ENCODE assay signal across 8 cellular contexts in genomic region chr6:25278914-25279747, GRCh38. TPM values are rescaled to one million over a fixed set of nuclear protein-coding genes. Genes with fewer than 3 reads are reported as not detected.
DNase-seq lines count a peak whose midpoint lies in the region; ATAC-seq, FAIRE-seq and TF ChIP-seq lines count a peak whose summit lies in the region.

CARMIL1 (plus strand) TSS chr6:25279374; CDS start chr6:25279796, 422 bp downstream.

- CTCF ChIA-PET in GM12878 (lab: Yijun Ruan, JAX), result interaction anchor here (0.6 to 13.8 kb wide), 51 partner anchors 9 to 439 kb away, joined by 3 to 362 read pairs (median 4); no protein-coding TSS in a partner anchor

- DNase-seq in NCI-H1694 (lab: John Stamatoyannopoulos, UW) (peak; percentile 43), T1000 (lab: John Stamatoyannopoulos, UW) (peak; percentile 65), GM12878 (ENCODE audit: low read depth, low spot score) (no peak), iPS DF 19.7 (ENCODE audit: low read depth, low spot score) (peak; percentile 47), sciatic nerve (ENCODE audit: low spot score) (peak; percentile 87)
- no peak for DNase-seq in NK-92 treated with Interleukin-12 subunit alpha and Interleukin-12 subunit beta, amount 100 ng/mL, for 24 hours (lab: John Stamatoyannopoulos, UW)

- H3K36me3 ChIP-seq in GM12878 (ENCODE audit: control insufficient read depth in 2 of 2, insufficient read depth in 2 of 2, low read length in 1 of 2), result no peaks in the 10 kb centered on the region

- POLR2A ChIA-PET in GM12878 (lab: Charles Lee), result interaction anchor here (0.6 to 2.0 kb wide), 10 partner anchors 11 to 288 kb away, joined by 4 to 12 read pairs (median 4); no protein-coding TSS in a partner anchor

- TF ChIP-seq POLR2A in GM12878 (IDR thresholded peaks at IDR 0.05; ENCODE audit: low read depth, low read length), result no peak

- BruUV-seq in GM12878 (replicated peaks; lab: Mats Ljungman, UMichigan), result no TSS peak

- H3K27me3 ChIP-seq in GM12878 (replicated peaks in 1 of 2; ENCODE audit: control insufficient read depth in 2 of 2, insufficient read depth in 2 of 2, low read length in 1 of 2), result no peaks in the 10 kb centered on the region

- 0 out of 2 replicates have a peak, but pooled peaks cover 5% of the 10 kb centered on the region for H3K4me1 ChIP-seq in GM12878 (ENCODE audit: control insufficient read depth, insufficient read depth, low read length)

- peak within 1 kb of the TSS; percentile 92 for H3K4me3 ChIP-seq in GM12878

- RAD21 ChIA-PET in GM12878 (lab: Charles Lee; ENCODE audit: unreplicated experiment), result interaction anchor here (0.6 to 6.9 kb wide), 43 partner anchors 8 to 1845 kb away, joined by 3 to 219 read pairs (median 5); no protein-coding TSS in a partner anchor

- peak within 1 kb of the TSS; percentile 74 for H3K9ac ChIP-seq in GM12878 (ENCODE audit: control insufficient read depth, insufficient read depth, low read length)

- H3K79me2 ChIP-seq in GM12878 (ENCODE audit: control insufficient read depth, insufficient read depth, low read length), result peaks cover 8% of the 10 kb centered on the region

- TF ChIP-seq EP300 in GM12878 (IDR thresholded peaks at IDR 0.05; ENCODE audit: borderline replicate concordance in 1 of 2, control insufficient read depth in 1 of 2, low read depth in 2 of 2, low read length in 2 of 2), result no peak

- peak within 1 kb of the TSS; percentile 93 for H2AFZ ChIP-seq in GM12878 (ENCODE audit: control insufficient read depth, low read depth, low read length)

- H3K9me3 ChIP-seq in GM12878 (replicated peaks; ENCODE audit: control insufficient read depth, insufficient read depth, low read length), result no peaks in the 10 kb centered on the region

- no peak for FAIRE-seq in GM12878 (lab: Jason Lieb, UNC)

- ATAC-seq in GM18502 (IDR thresholded peaks at IDR 0.05; ENCODE audit: poor library complexity, unreplicated experiment), result peak; percentile 81
- ATAC-seq in HG02870 (IDR thresholded peaks at IDR 0.05; ENCODE audit: unreplicated experiment), result peak; percentile 69
- ATAC-seq in GM12878, result peak; percentile 88
- peak; percentile 93 for ATAC-seq in sciatic nerve

- under 1% methylated on average over 29 of the region's 81 CpGs for WGBS in GM12878 (ENCODE audit: insufficient coverage, insufficient replicate concordance, low lambda C conversion rate, missing lambda C conversion rate)

- TF ChIP-seq CTCF in GM12878 (IDR thresholded peaks at IDR 0.05 in 2 of 3, conservative IDR thresholded peaks at IDR 0.05 in 1 of 3; ENCODE audit: control insufficient read depth in 2 of 3, extremely low read depth in 1 of 3, insufficient read depth in 1 of 3, low read depth in 3 of 3, low read length in 3 of 3), result peak; percentile 64 to 81 (median 75)

- in situ Hi-C loops in GM12878 (cut with MboI), result no loop called here

- peak; percentile 79 for TF ChIP-seq RAD21 in GM12878 (IDR thresholded peaks at IDR 0.05; ENCODE audit: insufficient read depth, low read depth, low read length)

- peak within 1 kb of the TSS; percentile 50 for H3K27ac ChIP-seq in GM12878 (ENCODE audit: control insufficient read depth, insufficient read depth)

- H4K20me1 ChIP-seq in GM12878 (ENCODE audit: control insufficient read depth, insufficient read depth), result no peaks in the 10 kb centered on the region

- SMC1A ChIA-PET in GM12878 (lab: Charles Lee; ENCODE audit: uncharacterized antibody, unreplicated experiment), result interaction anchor here (0.5 to 4.8 kb wide), 46 partner anchors 8 to 439 kb away, joined by 3 to 105 read pairs (median 4); no protein-coding TSS in a partner anchor

- H3K4me2 ChIP-seq in GM12878 (ENCODE audit: control insufficient read depth, insufficient read depth), result peak within 1 kb of the TSS; percentile 64

- intact Hi-C loops in GM12878 (cut with micrococcal nuclease; ENCODE audit: unreplicated experiment), result loop anchor here (1.0 kb wide), 1 partner anchor 211 kb away; no protein-coding TSS in a partner anchor
- intact Hi-C loops in sciatic nerve (cut with DNase I), result no loop called here

TF ChIP-seq in GM12878, 131 proteins besides CTCF, POLR2A, EP300 and RAD21 (continues in another document):
- TF ChIP-seq IKZF2 (IDR thresholded peaks at IDR 0.05), result peak; percentile 58 to 75; a peak in 3 of 4 replicates
- TF ChIP-seq BHLHE40 (IDR thresholded peaks at IDR 0.05; ENCODE audit: borderline replicate concordance in 1 of 2, low read depth in 2 of 2, low read length in 1 of 2), result peak in 1 of 2 experiments; percentile 60; a peak in 2 of 4 replicates
- TF ChIP-seq CEBPB (IDR thresholded peaks at IDR 0.05; ENCODE audit: borderline replicate concordance in 1 of 2, low read depth in 2 of 2, low read length in 2 of 2), result no peak
- 0 out of 2 replicates have a peak, but pooled peaks have one; percentile 28 for TF ChIP-seq RB1 (IDR thresholded peaks at IDR 0.05; ENCODE audit: borderline replicate concordance)
- TF ChIP-seq RELA (IDR thresholded peaks at IDR 0.05; ENCODE audit: borderline replicate concordance, partially characterized antibody), result peak; percentile 12
- TF ChIP-seq CBFB (IDR thresholded peaks at IDR 0.05; ENCODE audit: low read depth), result peak; percentile 64; the same call in 1 of the 2 replicates
- TF ChIP-seq ZNF24 (IDR thresholded peaks at IDR 0.05), result peak; percentile 59; the same call in 1 of the 2 replicates
- no peak for TF ChIP-seq FOS (IDR thresholded peaks at IDR 0.05; ENCODE audit: borderline replicate concordance, extremely low read depth, insufficient read length)
- TF ChIP-seq DPF2 (IDR thresholded peaks at IDR 0.05), result peak; percentile 77
- 0 out of 2 replicates have a peak, but pooled peaks have one; percentile 59 for TF ChIP-seq ZNF592 (IDR thresholded peaks at IDR 0.05)
- peak in 1 of 2 experiments; percentile 68; a peak in 2 of 3 replicates for TF ChIP-seq EGR1 (IDR thresholded peaks at IDR 0.05; ENCODE audit: borderline replicate concordance in 1 of 2, low read depth in 2 of 2, low read length in 2 of 2)
- 0 out of 2 replicates have a peak, but pooled peaks have one; percentile 42 for TF ChIP-seq ZNF384 (IDR thresholded peaks at IDR 0.05; ENCODE audit: borderline replicate concordance, low read depth, low read length)
- TF ChIP-seq MYC (IDR thresholded peaks at IDR 0.05; ENCODE audit: insufficient read depth, insufficient read length, insufficient replicate concordance, low read length, severe bottlenecking), result peak; percentile 25
- no peak for TF ChIP-seq MYB (IDR thresholded peaks at IDR 0.05; ENCODE audit: borderline replicate concordance, low read depth, low read length)
- TF ChIP-seq SMC3 (IDR thresholded peaks at IDR 0.05; ENCODE audit: borderline replicate concordance, low read length), result peak; percentile 88
- peak; percentile 57 for TF ChIP-seq HDAC6 (IDR thresholded peaks at IDR 0.05; ENCODE audit: unreplicated experiment)

RNA-seq across cellular contexts. Expression of gene CARMIL1, which starts in this region (rescaled TPM):
- total RNA-seq in GM12878 (2013; cell fraction: nucleolus; rRNA removed), result 45.9 and 48.7 TPM in 2 replicates
- total RNA-seq in GM12878 (2014; rRNA removed) (10.2 and 11.9 TPM in 2 replicates), GM12878 (2014; rRNA removed; fragmentation: Illumina TruSeq; extraction: Trizol) (10.6 and 10.7 TPM in 2 replicates), GM12878 (2021) (9.4 and 10.3 TPM in 2 replicates), sciatic nerve (20.8 TPM)
- 1.3 TPM for polyA plus RNA-seq in GM12878 (2011; ENCODE audit: low read depth)
- polyA plus RNA-seq in GM12878 (2011; rRNA removed) (9.7 and 11.6 TPM in 2 replicates), GM12878 (2014; fragmentation: Illumina TruSeq; extraction: Trizol) (8.9 and 10.1 TPM in 2 replicates), GM12878 (2014; fragmentation: Nextera tagmentation; extraction: Ambion mirVana) (10 to 100 TPM in 1 of 2 experiments, 1 to 10 TPM in 1; 9.4 to 11.3 TPM), GM12878 (2014; rRNA removed) (5.2 and 6.4 TPM in 2 replicates), GM12878 (2016; fragmentation: Nextera tagmentation; extraction: Ambion mirVana) (10 to 100 TPM; 15.4 to 18.1 TPM)
- polyA plus RNA-seq in GM12878 (2011; cell fraction: cytosol; rRNA removed), result 6.1 and 7.5 TPM in 2 replicates
- polyA plus RNA-seq in GM12878 (2011; cell fraction: nucleus; rRNA removed), result 10.6 and 12.8 TPM in 2 replicates
- 0.96 and 1.6 TPM in 2 replicates for polyA plus RNA-seq in GM12878 (2012)
- 19.5 and 21.1 TPM in 2 replicates for polyA minus RNA-seq in GM12878 (2011; rRNA and poly(A)+ RNA removed)
- 8.6 and 8.9 TPM in 2 replicates for polyA minus RNA-seq in GM12878 (2011; cell fraction: cytosol; rRNA and poly(A)+ RNA removed)
- polyA minus RNA-seq in GM12878 (2011; cell fraction: nucleus; rRNA and poly(A)+ RNA removed), result 14.9 and 22.7 TPM in 2 replicates

Comparison
In these comparisons a context has a peak if more than half of its experiments do, and no peak if none do; other contexts are left out.
1. DNase-seq: peak in NCI-H1694 (single experiment), T1000 (single experiment), iPS DF 19.7 (single experiment) and sciatic nerve (single experiment); none in GM12878 (single experiment) and NK-92 treated with Interleukin-12 subunit alpha and Interleukin-12 subunit beta, amount 100 ng/mL, for 24 hours (single experiment).
2. Peak in every context shown above with its lines, with median percentiles within 50 percentile points of each other: ATAC-seq.